ENCODE assay signal across 1 cellular context in genomic region chr9:20835364-20836286, GRCh38.
A peak's percentile ranks its signal among the peaks of the same experiment; 100 is the strongest.
TF ChIP-seq lines count a peak whose summit lies in the region.

No MANE protein-coding gene starts in this region.

TF ChIP-seq in HepG2, 621 proteins besides CTCF, POLR2A, EP300 and RAD21 (continued from another document and continues in another):
- TF ChIP-seq ATF2 (CRISPR knock-in tag; IDR thresholded peaks at IDR 0.05) (no peak), REST (IDR thresholded peaks at IDR 0.05; ENCODE audit: borderline replicate concordance in 1 of 2, low read depth in 1 of 2, low read length in 2 of 2) (0 out of 4 replicates have a peak, but pooled peaks of 1 of the 2 experiments have one; percentile 28), MIER2 (CRISPR knock-in tag; IDR thresholded peaks at IDR 0.05) (peak; percentile 35; the same call in 1 of the 2 replicates), BCL3 (CRISPR knock-in tag; IDR thresholded peaks at IDR 0.05) (no peak), NCOA5 (CRISPR knock-in tag; IDR thresholded peaks at IDR 0.05) (no peak), THAP11 (CRISPR knock-in tag; IDR thresholded peaks at IDR 0.05) (0 out of 2 replicates have a peak, but pooled peaks have one; percentile 17), NCOA1 (CRISPR knock-in tag; IDR thresholded peaks at IDR 0.05) (no peak), GABPA (IDR thresholded peaks at IDR 0.05; ENCODE audit: low read depth, low read length) (no peak), GABPA (CRISPR knock-in tag; IDR thresholded peaks at IDR 0.05; ENCODE audit: low read depth) (peak; percentile 58), ZNF672 (CRISPR knock-in tag; IDR thresholded peaks at IDR 0.05) (no peak), ZNF12 (CRISPR knock-in tag; IDR thresholded peaks at IDR 0.05) (0 out of 2 replicates have a peak, but pooled peaks have one; percentile 15), CENPBD1 (CRISPR knock-in tag; IDR thresholded peaks at IDR 0.05; ENCODE audit: borderline replicate concordance, low read depth) (no peak), ZNF382 (CRISPR knock-in tag; IDR thresholded peaks at IDR 0.05; ENCODE audit: borderline replicate concordance) (no peak), ZNF232 (CRISPR knock-in tag; IDR thresholded peaks at IDR 0.05; ENCODE audit: borderline replicate concordance) (no peak), ZNF550 (CRISPR knock-in tag; IDR thresholded peaks at IDR 0.05; ENCODE audit: borderline replicate concordance) (no peak), ZBTB46 (CRISPR knock-in tag; IDR thresholded peaks at IDR 0.05; ENCODE audit: borderline replicate concordance) (no peak), ZBTB39 (CRISPR knock-in tag; IDR thresholded peaks at IDR 0.05) (no peak), ZNF180 (CRISPR knock-in tag; IDR thresholded peaks at IDR 0.05; ENCODE audit: borderline replicate concordance, low read depth) (no peak), HCFC1 (IDR thresholded peaks at IDR 0.05; ENCODE audit: low read depth, low read length) (no peak), ZNF629 (CRISPR knock-in tag; conservative IDR thresholded peaks at IDR 0.05) (no peak), ZNF354B (CRISPR knock-in tag; IDR thresholded peaks at IDR 0.05) (no peak), RBM39 (IDR thresholded peaks at IDR 0.05; ENCODE audit: low read depth, low read length, poor library complexity, severe bottlenecking) (no peak), CBX5 (CRISPR knock-in tag; IDR thresholded peaks at IDR 0.05; ENCODE audit: borderline replicate concordance) (no peak), KDM4B (CRISPR knock-in tag; IDR thresholded peaks at IDR 0.05) (no peak), PCBP1 (IDR thresholded peaks at IDR 0.05; ENCODE audit: borderline replicate concordance, low read depth, low read length) (no peak), ZFP41 (CRISPR knock-in tag; IDR thresholded peaks at IDR 0.05; ENCODE audit: borderline replicate concordance) (no peak), ZNF331 (CRISPR knock-in tag; IDR thresholded peaks at IDR 0.05) (no peak), ZNF333 (CRISPR knock-in tag; IDR thresholded peaks at IDR 0.05; ENCODE audit: borderline replicate concordance) (no peak), ZKSCAN5 (CRISPR knock-in tag; IDR thresholded peaks at IDR 0.05) (no peak), ARNT2 (CRISPR knock-in tag; IDR thresholded peaks at IDR 0.05; ENCODE audit: low read depth) (no peak), KMT2B (CRISPR knock-in tag; IDR thresholded peaks at IDR 0.05) (0 out of 2 replicates have a peak, but pooled peaks have one; percentile 35), BCL6 (CRISPR knock-in tag; IDR thresholded peaks at IDR 0.05) (peak; percentile 87), NFRKB (IDR thresholded peaks at IDR 0.05) (no peak), KDM5A (IDR thresholded peaks at IDR 0.05; ENCODE audit: borderline replicate concordance, low read length) (no peak), PAWR (CRISPR knock-in tag; IDR thresholded peaks at IDR 0.05; ENCODE audit: borderline replicate concordance) (no peak), TOE1 (CRISPR knock-in tag; IDR thresholded peaks at IDR 0.05) (no peak), TAF1 (CRISPR knock-in tag; IDR thresholded peaks at IDR 0.05) (no peak), DMAP1 (CRISPR knock-in tag; IDR thresholded peaks at IDR 0.05) (no peak), ZFP82 (CRISPR knock-in tag; IDR thresholded peaks at IDR 0.05; ENCODE audit: borderline replicate concordance) (0 out of 2 replicates have a peak, but pooled peaks have one; percentile 28), IRX3 (CRISPR knock-in tag; IDR thresholded peaks at IDR 0.05; ENCODE audit: borderline replicate concordance, low read depth) (no peak), RELA (CRISPR knock-in tag; IDR thresholded peaks at IDR 0.05) (no peak), ZNF768 (CRISPR knock-in tag; IDR thresholded peaks at IDR 0.05) (no peak), MAFG (CRISPR knock-in tag; IDR thresholded peaks at IDR 0.05) (no peak), ZFP1 (CRISPR knock-in tag; IDR thresholded peaks at IDR 0.05) (0 out of 2 replicates have a peak, but pooled peaks have one; percentile 28), ZMYM4 (CRISPR knock-in tag; IDR thresholded peaks at IDR 0.05) (peak; percentile 81), HNF4A (CRISPR knock-in tag; IDR thresholded peaks at IDR 0.05) (peak; percentile 57; the same call in 1 of the 2 replicates), ZNF205 (CRISPR knock-in tag; IDR thresholded peaks at IDR 0.05) (no peak), ETV6 (CRISPR knock-in tag; conservative IDR thresholded peaks at IDR 0.05) (no peak), RNF219 (CRISPR knock-in tag; IDR thresholded peaks at IDR 0.05) (no peak), STAT5B (CRISPR knock-in tag; IDR thresholded peaks at IDR 0.05) (no peak), HMGXB3 (CRISPR knock-in tag; IDR thresholded peaks at IDR 0.05; ENCODE audit: borderline replicate concordance) (0 out of 2 replicates have a peak, but pooled peaks have one; percentile 22), SMAD3 (CRISPR knock-in tag; IDR thresholded peaks at IDR 0.05) (peak; percentile 64; the same call in 1 of the 2 replicates)
